Comparison of ENCODE assay signal across 1 cellular context in the genomic region with DNA sequence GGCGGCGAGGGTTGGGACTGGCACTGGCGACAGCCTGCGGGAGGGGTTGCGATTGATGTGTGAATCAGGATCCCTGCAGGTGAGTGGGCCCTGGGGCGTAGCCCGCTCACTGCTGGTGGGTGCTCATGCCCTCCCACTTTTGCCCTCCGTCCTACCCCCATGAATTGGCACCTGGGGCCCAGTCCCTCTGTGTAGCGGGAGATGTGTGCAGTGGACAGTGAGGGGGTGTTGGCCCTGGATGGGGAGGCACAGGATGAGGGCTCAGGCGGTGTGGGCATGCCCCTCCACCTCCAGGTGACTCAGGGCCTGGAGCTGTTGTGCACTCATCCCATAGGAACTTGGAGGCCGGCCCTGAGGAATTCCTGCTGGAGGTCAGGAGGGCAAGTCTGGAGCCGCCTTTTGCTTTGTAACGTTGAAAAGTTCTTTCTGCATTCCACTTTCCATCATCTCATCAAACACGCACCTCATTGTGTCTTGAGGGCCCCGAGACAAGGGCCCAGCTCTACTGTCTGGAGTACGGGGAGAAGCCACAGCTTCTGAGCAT.
TF ChIP-seq lines count a peak whose summit lies in the region.

No MANE protein-coding gene starts in this region.

TF ChIP-seq in GM23338, 12 proteins besides CTCF, POLR2A, EP300 and RAD21:
- TF ChIP-seq ZNF114 (CRISPR knock-in tag; IDR thresholded peaks at IDR 0.05) (no peak), POLR2AphosphoS5 (IDR thresholded peaks at IDR 0.05; ENCODE audit: low read depth) (no peak), NANOG (IDR thresholded peaks at IDR 0.05; ENCODE audit: borderline replicate concordance) (no peak), ZNF462 (CRISPR knock-in tag; IDR thresholded peaks at IDR 0.05) (no peak), CREB1 (CRISPR knock-in tag; IDR thresholded peaks at IDR 0.05; ENCODE audit: low read depth) (no peak), JUNB (IDR thresholded peaks at IDR 0.05; ENCODE audit: unreplicated experiment) (no peak), ZNF331 (CRISPR knock-in tag; IDR thresholded peaks at IDR 0.05; ENCODE audit: low read depth) (no peak)
TF ChIP-seq in GM23338: peak in this region for 0.
